Comparison of ENCODE assay signal across 8 cellular contexts in genomic region chr5:139341187-139341688, GRCh38. TPM values are rescaled to one million over a fixed set of nuclear protein-coding genes. Genes with fewer than 3 reads are reported as not detected.
DNase-seq lines count a peak whose midpoint lies in the region; ATAC-seq and TF ChIP-seq lines count a peak whose summit lies in the region.

No MANE protein-coding gene starts in this region.

- H3K4me3 ChIP-seq in cardiac muscle cell (peak overlapping the region; percentile 75), adrenal gland (peak overlapping the region in 2 of 4 donors; percentile 55 to 67), liver (ENCODE audit: low read depth in 1 of 3, low read length in 3 of 3) (peak overlapping the region; percentile 57 to 98 (median 64)), upper lobe of left lung (peak overlapping the region in 3 of 4 donors; percentile 71 to 89 (median 88))

- peaks cover 12% of the 10 kb centered on the region for H3K4me1 ChIP-seq in cardiac muscle cell (ENCODE audit: low read depth)
- peaks cover 8 to 35% of the 10 kb centered on the region in 2 donors for H3K4me1 ChIP-seq in adrenal gland (replicated peaks in 1 of 2)
- peaks cover 0 to 20% (median 13%) of the 10 kb centered on the region in 4 donors for H3K4me1 ChIP-seq in liver (ENCODE audit: control insufficient read depth in 4 of 4, insufficient read depth in 4 of 4, low read length in 3 of 4)
- H3K4me1 ChIP-seq in upper lobe of left lung, result peaks cover 27 to 38% (median 33%) of the 10 kb centered on the region in 4 donors

- TF ChIP-seq CTCF in cardiac muscle cell (IDR thresholded peaks at IDR 0.05; ENCODE audit: low read depth, low read length), result no peak
- no peak for TF ChIP-seq CTCF in adrenal gland (IDR thresholded peaks at IDR 0.05)
- no peak for TF ChIP-seq CTCF in liver (IDR thresholded peaks at IDR 0.05; ENCODE audit: low read depth, low read length, missing input control)
- TF ChIP-seq CTCF in upper lobe of left lung (IDR thresholded peaks at IDR 0.05), result no peak

- DNase-seq in cardiac muscle cell (ENCODE audit: low read depth in 1 of 2, low spot score in 1 of 2), result no peak
- DNase-seq in Right ventricle myocardium superior, result no peak
- DNase-seq in adrenal gland, result no peak
- no peak for DNase-seq in upper lobe of left lung
- no peak for DNase-seq in NCI-H526 (lab: John Stamatoyannopoulos, UW)

- peak overlapping the region in 1 of 2 donors; percentile 52 for H3K9ac ChIP-seq in liver (ENCODE audit: low read depth in 1 of 2, low read length in 2 of 2)

- intact Hi-C loops in Right ventricle myocardium superior (cut with DNase I) (loop anchor here (10.0 kb wide), 1 partner anchor 46 kb away; the partner anchor contains the start of gene MATR3), adrenal gland (cut with DNase I) (loop anchor here in 1 of 2 donors (2.0 kb wide), 1 partner anchor 66 kb away; no protein-coding TSS in a partner anchor)

- H3K27me3 ChIP-seq in cardiac muscle cell, result no peaks in the 10 kb centered on the region
- H3K27me3 ChIP-seq in adrenal gland, result no peaks in the 10 kb centered on the region
- no peaks in the 10 kb centered on the region for H3K27me3 ChIP-seq in liver (ENCODE audit: control insufficient read depth in 4 of 4, insufficient read depth in 4 of 4, low read length in 3 of 4)
- no peaks in the 10 kb centered on the region for H3K27me3 ChIP-seq in upper lobe of left lung

- no peak for ATAC-seq in Right ventricle myocardium superior (ENCODE audit: poor library complexity)
- no peak for ATAC-seq in upper lobe of left lung (ENCODE audit: low FRiP score in 2 of 2)
- no peak for ATAC-seq in HG02623 (IDR thresholded peaks at IDR 0.05; ENCODE audit: unreplicated experiment)
- ATAC-seq in GM19351 (IDR thresholded peaks at IDR 0.05; ENCODE audit: unreplicated experiment), result no peak

- no peak for TF ChIP-seq RAD21 in liver (IDR thresholded peaks at IDR 0.05)

- TF ChIP-seq POLR2A in adrenal gland (IDR thresholded peaks at IDR 0.05), result no peak
- TF ChIP-seq POLR2A in upper lobe of left lung (IDR thresholded peaks at IDR 0.05), result no peak

- H3K36me3 ChIP-seq in cardiac muscle cell, result no peaks in the 10 kb centered on the region
- no peaks in the 10 kb centered on the region for H3K36me3 ChIP-seq in adrenal gland (replicated peaks in 1 of 2)
- H3K36me3 ChIP-seq in liver (ENCODE audit: control insufficient read depth in 4 of 4, insufficient read depth in 3 of 4, low read depth in 1 of 4, low read length in 3 of 4), result no peaks in the 10 kb centered on the region
- H3K36me3 ChIP-seq in upper lobe of left lung, result peaks cover 0 to 3% (median 0%) of the 10 kb centered on the region in 4 donors

- H3K27ac ChIP-seq in cardiac muscle cell (no peak overlapping the region), adrenal gland (peak overlapping the region in 3 of 5 donors; percentile 90 to 98 (median 94)), liver (ENCODE audit: low read depth in 1 of 2, low read length in 2 of 2) (peak overlapping the region; percentile 91 to 99), upper lobe of left lung (peak overlapping the region in 3 of 4 donors; percentile 98)

- WGBS in adrenal gland, 4 donors, result 2 to 4% (median 3%) methylated on average over 9 to 17 of the region's 17 CpGs
- 3% methylated on average over 17 of the region's 17 CpGs for WGBS in liver
- 2% methylated on average over 10 to 17 of the region's 17 CpGs for WGBS in upper lobe of left lung, 2 donors

- no peak for TF ChIP-seq EP300 in upper lobe of left lung (IDR thresholded peaks at IDR 0.05)

- H3K9me3 ChIP-seq in cardiac muscle cell (ENCODE audit: low read depth) (no peaks in the 10 kb centered on the region), adrenal gland (replicated peaks in 1 of 3) (no peaks in the 10 kb centered on the region), liver (ENCODE audit: control insufficient read depth in 4 of 4, low read length in 3 of 4) (no peaks in the 10 kb centered on the region), upper lobe of left lung (no peaks in the 10 kb centered on the region)

TF ChIP-seq in liver, 16 proteins besides CTCF, POLR2A, EP300 and RAD21 (continues in another document):
- TF ChIP-seq JUND (IDR thresholded peaks at IDR 0.05) (no peak), ZBTB33 (IDR thresholded peaks at IDR 0.05) (no peak), YY1 (IDR thresholded peaks at IDR 0.05) (no peak), FOXA1 (IDR thresholded peaks at IDR 0.05) (no peak), NR2F2 (IDR thresholded peaks at IDR 0.05) (no peak), MAX (IDR thresholded peaks at IDR 0.05) (no peak), GABPA (IDR thresholded peaks at IDR 0.05 in 1 of 2, conservative IDR thresholded peaks at IDR 0.05 in 1 of 2) (no peak)

RNA-seq across cellular contexts. Expression of gene PAIP2, which starts 0.4 kb away (rescaled TPM):
- total RNA-seq in cardiac muscle cell, result 88.3 and 93.1 TPM in 2 replicates
- 220 and 243 TPM in 2 replicates for polyA plus RNA-seq in cardiac muscle cell
- total RNA-seq in Right ventricle myocardium superior, result 142 TPM
- total RNA-seq in adrenal gland, result 100 to 1,000 TPM; 127 to 198 (median 146) TPM
- polyA plus RNA-seq in adrenal gland, result 100 to 1,000 TPM in 1 of 3 donors, 10 to 100 TPM in 2; 75.7 to 318 (median 82.0) TPM
- 10 to 100 TPM; 41.5 to 42.2 TPM for total RNA-seq in liver
- 10 to 100 TPM; 47.9 to 63.2 TPM for polyA plus RNA-seq in liver
- 100 to 1,000 TPM in 1 of 6 donors, 10 to 100 TPM in 5; 36.7 to 103 (median 67.8) TPM for total RNA-seq in upper lobe of left lung

RNA-seq across cellular contexts. Expression of gene SLC23A1, which starts 41.9 kb away (rescaled TPM):
- total RNA-seq in cardiac muscle cell (0.81 TPM in 1 of 2 replicates, not detected in the other), Right ventricle myocardium superior (not detected), adrenal gland (under 1 TPM in 3 of 8 donors, not detected in 5; 0.14 to 0.46 (median 0.14) TPM), liver (10 to 100 TPM in 1 of 2 donors, 1 to 10 TPM in 1; 10.0 to 17.5 TPM), upper lobe of left lung (10 to 100 TPM in 1 of 6 donors, 1 to 10 TPM in 4, not detected in 1; 1.1 to 20.1 (median 1.8) TPM)
- polyA plus RNA-seq in cardiac muscle cell (0.06 and 0.37 TPM in 2 replicates), adrenal gland (not detected), liver (10 to 100 TPM; 17.3 to 18.0 TPM)

RNA-seq across cellular contexts. Expression of gene MATR3, which starts 47.7 kb away (rescaled TPM):
- total RNA-seq in cardiac muscle cell, result 237 and 293 TPM in 2 replicates
- polyA plus RNA-seq in cardiac muscle cell, result 344 and 399 TPM in 2 replicates
- 111 TPM for total RNA-seq in Right ventricle myocardium superior
- 100 to 1,000 TPM; 145 to 258 (median 176) TPM for total RNA-seq in adrenal gland
- 100 to 1,000 TPM in 2 of 3 donors, 10 to 100 TPM in 1; 99.4 to 321 (median 123) TPM for polyA plus RNA-seq in adrenal gland
- 100 to 1,000 TPM in 1 of 2 donors, 10 to 100 TPM in 1; 92.5 to 111 TPM for total RNA-seq in liver
- polyA plus RNA-seq in liver, result 10 to 100 TPM; 38.4 to 46.9 TPM
- 100 to 1,000 TPM; 125 to 264 (median 158) TPM for total RNA-seq in upper lobe of left lung

RNA-seq across cellular contexts. Expression of gene MZB1, which starts 48.5 kb away (rescaled TPM):
- 2.3 and 5.3 TPM in 2 replicates for total RNA-seq in cardiac muscle cell
- 1.3 and 4.0 TPM in 2 replicates for polyA plus RNA-seq in cardiac muscle cell
- 0.70 TPM for total RNA-seq in Right ventricle myocardium superior
- 1 to 10 TPM in 2 of 8 donors, under 1 TPM in 3, not detected in 3; 0.35 to 1.7 (median 0.95) TPM for total RNA-seq in adrenal gland
- polyA plus RNA-seq in adrenal gland, result 1 to 10 TPM in 2 of 3 donors, under 1 TPM in 1; 0.57 to 7.7 (median 4.3) TPM
- total RNA-seq in liver, result 1 to 10 TPM; 1.8 TPM
- 10 to 100 TPM in 1 of 2 donors, 1 to 10 TPM in 1; 1.8 to 23.7 TPM for polyA plus RNA-seq in liver
- 10 to 100 TPM in 4 of 6 donors, 1 to 10 TPM in 2; 1.5 to 30.7 (median 15.5) TPM for total RNA-seq in upper lobe of left lung

RNA-seq across cellular contexts. Expression of gene PROB1, which starts 53.7 kb away (rescaled TPM):
- total RNA-seq in cardiac muscle cell, result 22.2 and 42.5 TPM in 2 replicates
- 15.2 and 20.5 TPM in 2 replicates for polyA plus RNA-seq in cardiac muscle cell
- 50.3 TPM for total RNA-seq in Right ventricle myocardium superior
- 10 to 100 TPM in 4 of 8 donors, 1 to 10 TPM in 4; 6.7 to 24.4 (median 11.3) TPM for total RNA-seq in adrenal gland
- polyA plus RNA-seq in adrenal gland, result 1 to 10 TPM; 3.1 to 4.2 (median 4.0) TPM
- total RNA-seq in liver, result under 1 TPM; 0.28 to 0.67 TPM
- under 1 TPM; 0.04 to 0.39 TPM for polyA plus RNA-seq in liver
- total RNA-seq in upper lobe of left lung, result 1 to 10 TPM in 2 of 6 donors, under 1 TPM in 4; 0.33 to 2.1 (median 0.95) TPM
